In the genomic region with DNA sequence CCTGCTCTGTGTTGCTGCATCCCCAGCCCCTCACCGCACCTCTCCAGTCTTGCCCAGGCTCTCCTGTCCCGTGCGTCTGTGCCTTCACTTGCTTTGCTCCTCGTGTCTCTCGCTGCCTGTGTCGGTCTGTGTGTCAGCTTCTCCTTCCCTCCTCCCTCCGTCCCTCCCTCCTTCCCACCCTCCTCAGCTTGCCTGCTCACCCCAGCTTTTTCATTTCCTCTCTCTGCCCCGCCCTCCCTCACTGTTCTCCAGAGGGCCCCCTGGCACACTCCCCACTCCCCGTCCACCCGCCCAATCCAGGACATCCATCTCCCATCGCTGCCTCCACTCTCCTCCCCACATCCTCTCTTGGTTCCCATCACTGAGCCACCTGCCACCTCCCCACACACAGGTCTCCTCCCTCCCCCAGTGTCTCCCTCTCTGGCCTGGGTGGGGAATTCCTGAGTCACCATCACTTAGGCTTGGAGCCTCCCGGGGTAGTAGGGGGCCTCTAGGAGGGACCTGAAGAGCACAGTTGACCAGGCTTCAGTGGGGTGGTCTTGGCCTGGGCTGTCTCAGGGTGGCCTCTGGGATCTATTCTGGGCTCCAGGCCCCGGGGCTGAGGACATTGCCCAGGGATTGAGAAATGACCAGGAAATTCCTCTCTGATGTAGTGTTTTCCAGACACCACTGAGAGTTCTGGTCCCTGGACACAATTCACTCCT, we compare ENCODE assay signal across 8 cellular contexts. TPM values are rescaled to one million over a fixed set of nuclear protein-coding genes. Genes with fewer than 3 reads are reported as not detected.
A peak's percentile ranks its signal among the peaks of the same experiment; 100 is the strongest.
DNase-seq lines count a peak whose midpoint lies in the region; ATAC-seq and TF ChIP-seq lines count a peak whose summit lies in the region.

A gene with protein sequence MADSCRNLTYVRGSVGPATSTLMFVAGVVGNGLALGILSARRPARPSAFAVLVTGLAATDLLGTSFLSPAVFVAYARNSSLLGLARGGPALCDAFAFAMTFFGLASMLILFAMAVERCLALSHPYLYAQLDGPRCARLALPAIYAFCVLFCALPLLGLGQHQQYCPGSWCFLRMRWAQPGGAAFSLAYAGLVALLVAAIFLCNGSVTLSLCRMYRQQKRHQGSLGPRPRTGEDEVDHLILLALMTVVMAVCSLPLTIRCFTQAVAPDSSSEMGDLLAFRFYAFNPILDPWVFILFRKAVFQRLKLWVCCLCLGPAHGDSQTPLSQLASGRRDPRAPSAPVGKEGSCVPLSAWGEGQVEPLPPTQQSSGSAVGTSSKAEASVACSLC (minus strand): TSS at position 132 of the 704 bp plus-strand sequence. CDS start 864 bp downstream, outside the sequence.

- peak within 1 kb of the TSS; percentile 9 for H2BK120ac ChIP-seq in trophoblast cell (ENCODE audit: insufficient read depth, low read length, poor library complexity)

- peaks cover 4% of the 10 kb centered on the region for H3K79me1 ChIP-seq in trophoblast cell (ENCODE audit: low read length)

- H4K8ac ChIP-seq in trophoblast cell (ENCODE audit: low read depth, low read length), result no peak within 1 kb of the TSS

- peak within 1 kb of the TSS; percentile 37 for H2BK12ac ChIP-seq in trophoblast cell (ENCODE audit: low read length)

- DNase-seq in DMS153 (lab: John Stamatoyannopoulos, UW) (peak; percentile 36), DMS153 treated with DMSO at 0.1 percent for 48 hours (lab: John Stamatoyannopoulos, UW; ENCODE audit: unreplicated experiment) (no peak), RPMI8226 (peak; percentile 23), esophagus muscularis mucosa (ENCODE audit: extremely low spot score) (peak; percentile 95), trophoblast cell (peak in 1 of 2 donors; percentile 23), NCI-H187 treated with DMSO at 0.1 percent for 48 hours (lab: John Stamatoyannopoulos, UW) (no peak), GDM1 (lab: John Stamatoyannopoulos, UW) (no peak)

- H3K4me1 ChIP-seq in esophagus muscularis mucosa, result peaks cover 31 to 70% (median 65%) of the 10 kb centered on the region in 4 donors
- H3K4me1 ChIP-seq in trophoblast cell (ENCODE audit: control insufficient read depth in 1 of 2, insufficient read depth in 2 of 2, low read length in 2 of 2), result peaks cover 20 to 24% of the 10 kb centered on the region in 2 experiments

- no peaks in the 10 kb centered on the region for H3K79me2 ChIP-seq in trophoblast cell (ENCODE audit: control insufficient read depth, insufficient read depth, low read length, poor library complexity)

- no peak for TF ChIP-seq POLR2A in esophagus muscularis mucosa (IDR thresholded peaks at IDR 0.05; ENCODE audit: low read depth)

- peak within 1 kb of the TSS; percentile 7 for H4K91ac ChIP-seq in trophoblast cell (ENCODE audit: low read depth, low read length)

- no peak for ATAC-seq in GM18867 (IDR thresholded peaks at IDR 0.05; ENCODE audit: unreplicated experiment)

- H3K27ac ChIP-seq in esophagus muscularis mucosa (replicated peaks in 1 of 4), result peak within 1 kb of the TSS; percentile 71 to 85 (median 80)
- H3K27ac ChIP-seq in trophoblast cell (ENCODE audit: low read depth, low read length), result no peak within 1 kb of the TSS

- intact Hi-C loops in esophagus muscularis mucosa (cut with DNase I), result no loop called here

- no peak within 1 kb of the TSS for H4K12ac ChIP-seq in trophoblast cell (ENCODE audit: low read depth, low read length)

- TF ChIP-seq CTCF in esophagus muscularis mucosa (IDR thresholded peaks at IDR 0.05), result no peak

- H3K4me3 ChIP-seq in esophagus muscularis mucosa (peak within 1 kb of the TSS; percentile 19 to 48 (median 28)), trophoblast cell (ENCODE audit: low read depth, low read length) (no peak within 1 kb of the TSS)

- WGBS in esophagus muscularis mucosa, result 31% methylated on average over 13 of the region's 13 CpGs
- WGBS in trophoblast cell (ENCODE audit: extremely low coverage, insufficient coverage, insufficient read length), result no CpG with 5 or more reads among the region's 13 CpGs

- no peak within 1 kb of the TSS for H3K9ac ChIP-seq in trophoblast cell (ENCODE audit: low read length)

- H3K4me2 ChIP-seq in trophoblast cell (ENCODE audit: low read length), result no peak within 1 kb of the TSS

- H3K36me3 ChIP-seq in esophagus muscularis mucosa (no peaks in the 10 kb centered on the region), trophoblast cell (ENCODE audit: control insufficient read depth in 1 of 2, insufficient read depth in 2 of 2, low read length in 2 of 2) (no peaks in the 10 kb centered on the region)

- H3K27me3 ChIP-seq in esophagus muscularis mucosa (no peaks in the 10 kb centered on the region), trophoblast cell (ENCODE audit: insufficient read depth, low read length) (no peaks in the 10 kb centered on the region)

- H3K18ac ChIP-seq in trophoblast cell (ENCODE audit: low read length), result no peak within 1 kb of the TSS

- H2BK5ac ChIP-seq in trophoblast cell (ENCODE audit: low read depth, low read length, poor library complexity), result no peak within 1 kb of the TSS

- H3K4ac ChIP-seq in trophoblast cell (ENCODE audit: low read depth, low read length), result no peak within 1 kb of the TSS

- H3K9me3 ChIP-seq in esophagus muscularis mucosa, result no peaks in the 10 kb centered on the region
- H3K9me3 ChIP-seq in trophoblast cell (ENCODE audit: insufficient read depth, low read depth, low read length), result no peaks in the 10 kb centered on the region

- no peak within 1 kb of the TSS for H2AFZ ChIP-seq in trophoblast cell (ENCODE audit: insufficient read depth, low read length, poor library complexity)

- peak; percentile 32 for TF ChIP-seq EP300 in esophagus muscularis mucosa (IDR thresholded peaks at IDR 0.05)

- H3K23ac ChIP-seq in trophoblast cell (ENCODE audit: low read length), result no peak within 1 kb of the TSS

- no peak within 1 kb of the TSS for H3K14ac ChIP-seq in trophoblast cell (ENCODE audit: low read length)

- H2AK5ac ChIP-seq in trophoblast cell (ENCODE audit: low read length), result peak within 1 kb of the TSS; percentile 0

RNA-seq across cellular contexts. Expression of the gene that starts here (rescaled TPM):
- 1 to 10 TPM; 5.9 to 9.1 (median 7.1) TPM for total RNA-seq in esophagus muscularis mucosa
- 0.57 and 0.64 TPM in 2 replicates for polyA plus RNA-seq in trophoblast cell (2013)

Comparison
In these comparisons a context has a peak if more than half of its experiments do, and no peak if none do; other contexts are left out.
1. DNase-seq: peak in DMS153 (single experiment), RPMI8226 (single experiment) and esophagus muscularis mucosa (single experiment); none in DMS153 treated with DMSO at 0.1 percent for 48 hours (single experiment), NCI-H187 treated with DMSO at 0.1 percent for 48 hours (single experiment) and GDM1 (single experiment).